Comparison of ENCODE assay signal across 30 cellular contexts in genomic region chr1:229167356-229167755, GRCh38.
"Had no signal": no experiment of that assay in that cellular context is flagged by ENCODE, and none has a peak within 500 bp of the region (broad histone marks: within the 10 kb centered on the region; RNA-seq: fewer than 3 reads in every experiment).

No MANE protein-coding gene starts in this region.

- ATAC-seq: activated CD8-positive, alpha-beta T cell treated with anti-CD3 and anti-CD28 coated beads for 36 hours; activated T-cell treated with anti-CD3 and anti-CD28 coated beads, Interleukin-2, amount 50 U/mL, for 72 hours; activated T-helper 17 cell treated with anti-CD3 and anti-CD28 coated beads, Interleukin-2, amount 50 U/mL, for 72 hours; Panc1 had no signal

- H3K27me3 Mint-ChIP-seq: activated CD8-positive, alpha-beta T cell treated with anti-CD3 and anti-CD28 coated beads for 36 hours; activated T-helper 17 cell treated with anti-CD3 and anti-CD28 coated beads, Interleukin-2, amount 50 U/mL, for 72 hours; central memory CD8-positive, alpha-beta T cell had no signal

- H3K27ac ChIP-seq: brain microvascular endothelial cell, cardiac muscle cell, SJCRH30, SK-N-MC had no signal

- FAIRE-seq: TTC549 had no signal

- DNase-seq: activated CD4-positive, alpha-beta T cell treated with anti-CD3 and anti-CD28 coated beads, Interleukin-2, amount 10 ng/mL, durations not matched to agents 24 days and 14 days; activated CD4-positive, alpha-beta T cell treated with anti-CD3 and anti-CD28 coated beads, Interleukin-2, amount 50 U/mL, for 4 hours; activated CD8-positive, alpha-beta T cell treated with anti-CD3 and anti-CD28 coated beads for 36 hours; activated effector memory CD4-positive, alpha-beta T cell treated with anti-CD3 and anti-CD28 coated beads, Interleukin-2, amount 50 U/mL, for 16 hours; activated naive CD4-positive, alpha-beta T cell; activated naive CD4-positive, alpha-beta T cell treated with anti-CD3 and anti-CD28 coated beads, Interleukin-2, amount 50 U/mL, for 16 hours; activated naive CD8-positive, alpha-beta T cell treated with anti-CD3 and anti-CD28 coated beads for 36 hours; activated T-cell treated with anti-CD3 and anti-CD28 coated beads, Interleukin-2, amount 50 U/mL, for 1 hour; activated T-cell treated with anti-CD3 and anti-CD28 coated beads, Interleukin-2, amount 50 U/mL, for 72 hours; amniotic stem cell; aorta; brain microvascular endothelial cell; Karpas-422; NCI-H1105; NCI-H1417 treated with DMSO at 0.1 percent for 48 hours; NCI-H187 treated with DMSO at 0.1 percent for 48 hours; NCI-H2081 treated with DMSO at 0.1 percent for 48 hours; NCI-H226; NCI-H446 treated with DMSO at 0.1 percent for 48 hours; NCI-H526 treated with DMSO at 0.1 percent for 48 hours; NCI-H774; SHP77; SJCRH30 had no signal

- H3K36me3 ChIP-seq: brain microvascular endothelial cell, cardiac muscle cell, SJCRH30 had no signal

- H3K9me3 Mint-ChIP-seq: activated CD4-positive, alpha-beta T cell treated with anti-CD3 and anti-CD28 coated beads, Interleukin-2, amount 10 ng/mL, durations not matched to agents 24 days and 14 days; activated CD8-positive, alpha-beta T cell treated with anti-CD3 and anti-CD28 coated beads for 36 hours; activated naive CD8-positive, alpha-beta T cell treated with anti-CD3 and anti-CD28 coated beads for 36 hours; activated T-cell treated with anti-CD3 and anti-CD28 coated beads, Interleukin-2, amount 50 U/mL, for 72 hours; activated T-helper 17 cell treated with anti-CD3 and anti-CD28 coated beads, Interleukin-2, amount 50 U/mL, for 72 hours; central memory CD8-positive, alpha-beta T cell; T-helper 2 cell treated with Interferon-gamma antibody and Interleukin-4, amounts not matched to agents 5 μg/mL and 100 μg/mL, for 36 hours had no signal

- H3K27me3 ChIP-seq: brain microvascular endothelial cell, SJCRH30 had no signal

- H3K36me3 Mint-ChIP-seq: activated naive CD8-positive, alpha-beta T cell treated with anti-CD3 and anti-CD28 coated beads for 36 hours had no signal

- H3K9me3 ChIP-seq: SJCRH30 had no signal

- H3K4me3 Mint-ChIP-seq: activated CD4-positive, alpha-beta T cell treated with anti-CD3 and anti-CD28 coated beads, Interleukin-2, amount 10 ng/mL, durations not matched to agents 24 days and 14 days; activated CD8-positive, alpha-beta T cell treated with anti-CD3 and anti-CD28 coated beads for 36 hours; activated naive CD8-positive, alpha-beta T cell treated with anti-CD3 and anti-CD28 coated beads for 36 hours; activated T-cell treated with anti-CD3 and anti-CD28 coated beads, Interleukin-2, amount 50 U/mL, for 72 hours; activated T-helper 17 cell treated with anti-CD3 and anti-CD28 coated beads, Interleukin-2, amount 50 U/mL, for 72 hours; central memory CD8-positive, alpha-beta T cell; T-helper 2 cell treated with Interferon-gamma antibody and Interleukin-4, amounts not matched to agents 5 μg/mL and 100 μg/mL, for 36 hours had no signal

- H3K4me3 ChIP-seq: cardiac muscle cell, SJCRH30, SK-N-MC had no signal

- H3K27ac Mint-ChIP-seq: activated CD4-positive, alpha-beta T cell treated with anti-CD3 and anti-CD28 coated beads, Interleukin-2, amount 10 ng/mL, durations not matched to agents 24 days and 14 days; activated CD8-positive, alpha-beta T cell treated with anti-CD3 and anti-CD28 coated beads for 36 hours; activated naive CD8-positive, alpha-beta T cell treated with anti-CD3 and anti-CD28 coated beads for 36 hours; activated T-cell treated with anti-CD3 and anti-CD28 coated beads, Interleukin-2, amount 50 U/mL, for 72 hours; activated T-helper 17 cell treated with anti-CD3 and anti-CD28 coated beads, Interleukin-2, amount 50 U/mL, for 72 hours; T-helper 2 cell treated with Interferon-gamma antibody and Interleukin-4, amounts not matched to agents 5 μg/mL and 100 μg/mL, for 36 hours had no signal

- H3K4me1 ChIP-seq: SJCRH30 had no signal
